ENCODE assay signal across 8 cellular contexts in the genomic region with DNA sequence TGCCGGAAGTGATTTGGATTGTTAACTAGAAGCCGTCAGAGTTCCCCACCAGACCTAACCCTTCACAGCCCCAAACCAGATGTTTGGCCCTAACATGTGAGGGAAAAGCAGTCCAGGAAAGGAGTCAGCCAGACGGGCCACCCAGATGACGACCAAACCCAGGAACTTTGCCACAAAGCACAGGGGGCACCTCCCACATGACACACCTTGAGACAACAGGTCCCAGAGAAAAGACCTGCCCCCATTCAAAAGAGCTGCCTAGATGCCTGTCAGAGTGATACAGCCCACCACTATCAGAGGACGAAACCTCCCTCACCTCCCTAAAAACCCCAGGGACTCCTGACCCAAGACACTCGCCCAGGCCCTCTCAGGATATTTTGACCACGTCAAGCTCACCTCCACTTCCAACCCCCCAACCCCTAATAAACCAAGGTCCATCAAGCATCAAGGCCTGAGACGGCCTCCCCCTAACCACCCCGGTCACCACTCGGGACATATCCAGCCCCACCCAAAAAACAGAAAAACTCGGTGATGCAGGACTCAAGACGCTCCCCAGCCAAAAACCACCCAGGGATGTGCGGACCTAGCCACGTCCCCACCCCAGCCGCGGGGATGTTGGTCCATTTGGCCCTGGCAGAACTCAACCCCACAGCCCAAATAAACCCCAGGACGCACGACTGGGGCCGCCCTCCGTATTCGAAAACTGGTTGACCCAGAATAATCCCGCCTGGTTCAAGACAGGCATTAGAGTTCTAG. TPM values are rescaled to one million over a fixed set of nuclear protein-coding genes. Genes with fewer than 3 reads are reported as not detected.
A peak's percentile ranks its signal among the peaks of the same experiment; 100 is the strongest.
DNase-seq lines count a peak whose midpoint lies in the region; ATAC-seq and TF ChIP-seq lines count a peak whose summit lies in the region.

No MANE protein-coding gene starts in this region.

- TF ChIP-seq POLR2A in HCT116 (IDR thresholded peaks at IDR 0.05; ENCODE audit: borderline replicate concordance, extremely low read depth, insufficient read depth, insufficient read length): no peak

- peak overlapping the region; percentile 98 to 100 (median 100) for H3K4me3 Mint-ChIP-seq in CD4-positive, alpha-beta memory T cell
- H3K4me3 Mint-ChIP-seq in nephron progenitor cell: peak overlapping the region; percentile 97

- H3K36me3 ChIP-seq in CD4-positive, alpha-beta memory T cell (ENCODE audit: insufficient read depth, low read length): no peaks in the 10 kb centered on the region
- H3K36me3 ChIP-seq in HCT116 (ENCODE audit: control insufficient read depth in 1 of 2, insufficient read depth in 2 of 2, low read length in 2 of 2) (no peaks in the 10 kb centered on the region), esophagus (ENCODE audit: control insufficient read depth in 2 of 2, insufficient read depth in 2 of 2, low read length in 1 of 2) (no peaks in the 10 kb centered on the region)

- peaks cover 15% of the 10 kb centered on the region for H3K4me1 ChIP-seq in CD4-positive, alpha-beta memory T cell (ENCODE audit: insufficient read depth, low read length)
- H3K4me1 ChIP-seq in HCT116 (ENCODE audit: control insufficient read depth in 1 of 2, insufficient read depth in 2 of 2, low read length in 2 of 2): peaks cover 5 to 16% of the 10 kb centered on the region in 2 experiments; a peak in 3 of 4 replicates
- peaks cover 3 to 6% of the 10 kb centered on the region in 2 donors for H3K4me1 ChIP-seq in esophagus (ENCODE audit: control insufficient read depth in 2 of 2, insufficient read depth in 2 of 2, low read length in 1 of 2)

- H3K27me3 Mint-ChIP-seq in CD4-positive, alpha-beta memory T cell: peaks cover 8 to 10% of the 10 kb centered on the region in 2 donors
- H3K27me3 Mint-ChIP-seq in nephron progenitor cell (ENCODE audit: low read depth, poor library complexity): peaks cover 37% of the 10 kb centered on the region

- H3K27ac ChIP-seq in CD4-positive, alpha-beta memory T cell (ENCODE audit: low read depth, low read length): peak overlapping the region; percentile 62
- H3K27ac ChIP-seq in HCT116 (ENCODE audit: low read depth, low read length) (peak overlapping the region; percentile 59), RWPE1 (peak overlapping the region; percentile 76), esophagus (ENCODE audit: low read depth in 2 of 2, low read length in 1 of 2) (peak overlapping the region; percentile 60 to 77)

- RAD21 ChIA-PET in HCT116 (lab: Charles Lee; ENCODE audit: low non-redundant PET in 1 of 2, low total read pairs in 2 of 2, uncharacterized antibody in 2 of 2, unreplicated experiment in 2 of 2): no interaction called here

- peak overlapping the region; percentile 83 to 99 (median 93) for H3K27ac Mint-ChIP-seq in CD4-positive, alpha-beta memory T cell
- H3K27ac Mint-ChIP-seq in nephron progenitor cell: no peak overlapping the region

- TF ChIP-seq RAD21 in HCT116 (IDR thresholded peaks at IDR 0.05; ENCODE audit: low read depth): no peak

- POLR2A ChIA-PET in CD4-positive, alpha-beta memory T cell (lab: Charles Lee; ENCODE audit: partially characterized antibody): interaction anchor here (0.7 to 3.7 kb wide), 7 partner anchors 12 to 405 kb away, joined by 3 to 36 read pairs (median 5); a partner anchor contains a TSS
- POLR2A ChIA-PET in HCT116 (lab: Charles Lee): interaction anchor here (0.7 to 1.3 kb wide), 3 partner anchors 14 to 144 kb away, joined by 3 to 4 read pairs (median 3); a partner anchor contains a TSS
- POLR2A ChIA-PET in RWPE1 (lab: Yijun Ruan, JAX; ENCODE audit: low non-redundant PET): interaction anchor here (0.8 to 1.2 kb wide), 2 partner anchors 15 to 1288 kb away, joined by 3 to 13 read pairs; a partner anchor contains a TSS

- no peaks in the 10 kb centered on the region for H3K9me3 ChIP-seq in CD4-positive, alpha-beta memory T cell (ENCODE audit: control insufficient read depth in 1 of 2, low read length in 2 of 2)
- H3K9me3 ChIP-seq in HCT116 (ENCODE audit: control insufficient read depth in 1 of 2, insufficient read depth in 1 of 2, low read depth in 1 of 2, low read length in 2 of 2): no peaks in the 10 kb centered on the region
- no peaks in the 10 kb centered on the region for H3K9me3 ChIP-seq in esophagus (ENCODE audit: control insufficient read depth in 2 of 2, insufficient read depth in 1 of 2, low read depth in 1 of 2, low read length in 1 of 2)

- H3K36me3 Mint-ChIP-seq in CD4-positive, alpha-beta memory T cell: peaks cover 6 to 8% of the 10 kb centered on the region in 2 donors
- H3K36me3 Mint-ChIP-seq in nephron progenitor cell (ENCODE audit: low read depth): peaks cover 21% of the 10 kb centered on the region

- TSS peak; percentile 51 for BruUV-seq in HCT116 (replicated peaks; lab: Mats Ljungman, UMichigan)

- H3K4me1 Mint-ChIP-seq in CD4-positive, alpha-beta memory T cell: peaks cover 11 to 24% (median 17%) of the 10 kb centered on the region in 4 donors
- H3K4me1 Mint-ChIP-seq in nephron progenitor cell: peaks cover 24% of the 10 kb centered on the region

- no peaks in the 10 kb centered on the region for H3K9me2 ChIP-seq in HCT116 (ENCODE audit: insufficient read depth)

- peak overlapping the region; percentile 94 for H2AFZ ChIP-seq in HCT116 (ENCODE audit: low read depth, low read length, poor library complexity, severe bottlenecking)

- peak overlapping the region; percentile 70 for H3K4me2 ChIP-seq in HCT116 (ENCODE audit: low read length)

- H3K9ac ChIP-seq in HCT116 (ENCODE audit: low read length): peak overlapping the region; percentile 83

- TF ChIP-seq CTCF in HCT116 (IDR thresholded peaks at IDR 0.05 in 2 of 3, conservative IDR thresholded peaks at IDR 0.05 in 1 of 3; ENCODE audit: borderline replicate concordance in 1 of 3, insufficient read depth in 1 of 3, low read depth in 2 of 3, low read length in 2 of 3): no peak
- no peak for TF ChIP-seq CTCF in RWPE1 (conservative IDR thresholded peaks at IDR 0.05; ENCODE audit: low read depth)
- no peak for TF ChIP-seq CTCF in nephron progenitor cell (IDR thresholded peaks at IDR 0.05)

- DNase-seq in CD4-positive, alpha-beta memory T cell: no peak
- DNase-seq in HCT116 (ENCODE audit: low read depth, low spot score) (no peak), RWPE1 (ENCODE audit: low spot score) (peak; percentile 50), nephron progenitor cell (no peak), NCI-H2029 (lab: John Stamatoyannopoulos, UW) (no peak), islet precursor cell (no peak), pons (ENCODE audit: low spot score) (no peak)

- peaks cover 18% of the 10 kb centered on the region for H3K79me2 ChIP-seq in HCT116 (ENCODE audit: insufficient read depth, low read length)

- 8 to 15% methylated on average over 22 of the region's 22 CpGs for WGBS in esophagus, 2 donors

- intact Hi-C loops in CD4-positive, alpha-beta memory T cell (cut with micrococcal nuclease): loop anchor here (2.0 to 5.0 kb wide), 2 partner anchors 144 to 333 kb away; a partner anchor contains a TSS
- intact Hi-C loops in HCT116 (cut with micrococcal nuclease): no loop called here

- CTCF ChIA-PET in CD4-positive, alpha-beta memory T cell (lab: Charles Lee; ENCODE audit: partially characterized antibody): interaction anchor here (0.8 to 9.6 kb wide), 3 partner anchors 14 to 608 kb away, joined by 3 to 117 read pairs (median 4); no protein-coding TSS in a partner anchor
- CTCF ChIA-PET in HCT116 (lab: Charles Lee): interaction anchor here (3.4 kb wide), 1 partner anchor 15 kb away, joined by 28 read pairs; no protein-coding TSS in a partner anchor
- CTCF ChIA-PET in RWPE1 (lab: Yijun Ruan, JAX): interaction anchor here (0.6 to 2.6 kb wide), 3 partner anchors 14 to 300 kb away, joined by 4 to 7 read pairs (median 7); no protein-coding TSS in a partner anchor

- no peaks in the 10 kb centered on the region for H4K20me1 ChIP-seq in HCT116 (ENCODE audit: insufficient read depth)

- H3K9me3 Mint-ChIP-seq in CD4-positive, alpha-beta memory T cell: no peaks in the 10 kb centered on the region
- H3K9me3 Mint-ChIP-seq in nephron progenitor cell: peaks cover 27% of the 10 kb centered on the region

- peaks cover 6% of the 10 kb centered on the region for H3K27me3 ChIP-seq in CD4-positive, alpha-beta memory T cell (ENCODE audit: insufficient read depth, low read length)
- H3K27me3 ChIP-seq in HCT116 (ENCODE audit: insufficient read depth, low read length) (no peaks in the 10 kb centered on the region), esophagus (ENCODE audit: control insufficient read depth in 1 of 2, insufficient read depth in 2 of 2, low read length in 2 of 2) (no peaks in the 10 kb centered on the region)

- H3K4me3 ChIP-seq in CD4-positive, alpha-beta memory T cell (ENCODE audit: low read length in 2 of 2): peak overlapping the region; percentile 89 to 96
- H3K4me3 ChIP-seq in HCT116 (replicated peaks in 1 of 2; ENCODE audit: low read depth in 1 of 2, low read length in 2 of 2): peak overlapping the region; percentile 89 to 94
- peak overlapping the region; percentile 89 to 91 for H3K4me3 ChIP-seq in esophagus (ENCODE audit: low read depth in 1 of 2, low read length in 2 of 2)

- ATAC-seq in HCT116: peak; percentile 26

TF ChIP-seq in HCT116, 20 proteins besides CTCF, POLR2A, EP300 and RAD21 (continues in another document):
- TF ChIP-seq ZFX (IDR thresholded peaks at IDR 0.05): no peak
- no peak for TF ChIP-seq FOSL1 (IDR thresholded peaks at IDR 0.05; ENCODE audit: low read depth)
- TF ChIP-seq, protein P1, sequence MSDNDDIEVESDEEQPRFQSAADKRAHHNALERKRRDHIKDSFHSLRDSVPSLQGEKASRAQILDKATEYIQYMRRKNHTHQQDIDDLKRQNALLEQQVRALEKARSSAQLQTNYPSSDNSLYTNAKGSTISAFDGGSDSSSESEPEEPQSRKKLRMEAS (IDR thresholded peaks at IDR 0.05): no peak
- TF ChIP-seq EGR1 (IDR thresholded peaks at IDR 0.05; ENCODE audit: low read depth): no peak
- TF ChIP-seq TCF7L2 (IDR thresholded peaks at IDR 0.05; ENCODE audit: borderline replicate concordance, extremely low read depth, insufficient read depth, insufficient read length): no peak
- TF ChIP-seq ELF1 (IDR thresholded peaks at IDR 0.05; ENCODE audit: borderline replicate concordance, low read depth): no peak

RNA-seq across cellular contexts. Expression of a gene that starts 0.7 kb away (rescaled TPM):
- 10 to 100 TPM; 11.8 to 12.0 TPM for total RNA-seq in CD4-positive, alpha-beta memory T cell
- 1 to 10 TPM; 2.5 to 6.1 TPM for polyA plus RNA-seq in CD4-positive, alpha-beta memory T cell
- 12.0 TPM for total RNA-seq in HCT116 (2021; ENCODE audit: unreplicated experiment)
- polyA plus RNA-seq in HCT116 (2012): 6.1 and 6.5 TPM in 2 replicates
- 1 to 10 TPM; 4.4 to 4.6 TPM for polyA plus RNA-seq in esophagus

RNA-seq across cellular contexts. Expression of a gene that starts 28.3 kb away (rescaled TPM):
- total RNA-seq in CD4-positive, alpha-beta memory T cell: not detected
- not detected for polyA plus RNA-seq in CD4-positive, alpha-beta memory T cell
- total RNA-seq in HCT116 (2021; ENCODE audit: unreplicated experiment): not detected
- 0.05 TPM in 1 of 2 replicates, not detected in the other for polyA plus RNA-seq in HCT116 (2012)
- polyA plus RNA-seq in esophagus: not detected

RNA-seq across cellular contexts. Expression of a gene that starts 37.5 kb away (rescaled TPM):
- total RNA-seq in CD4-positive, alpha-beta memory T cell: 10 to 100 TPM; 96.2 to 99.3 TPM
- 100 to 1,000 TPM; 243 to 264 TPM for polyA plus RNA-seq in CD4-positive, alpha-beta memory T cell
- total RNA-seq in HCT116 (2021; ENCODE audit: unreplicated experiment): 469 TPM
- polyA plus RNA-seq in HCT116 (2012): 262 and 332 TPM in 2 replicates
- 100 to 1,000 TPM; 138 to 273 TPM for polyA plus RNA-seq in esophagus
